19 cellular contexts compared by ENCODE assay signal in genomic region chr19:10637894-10638293, GRCh38. TPM values are rescaled to one million over a fixed set of nuclear protein-coding genes. Genes with fewer than 3 reads are reported as not detected.
A peak's percentile ranks its signal among the peaks of the same experiment; 100 is the strongest.
DNase-seq lines count a peak whose midpoint lies in the region; ATAC-seq lines count a peak whose summit lies in the region.
"Had no signal": no experiment of that assay in that cellular context is flagged by ENCODE, and none has a peak within 500 bp of the region (broad histone marks: within the 10 kb centered on the region; RNA-seq: fewer than 3 reads in every experiment).

No MANE protein-coding gene starts in this region.

- H3K9me3 ChIP-seq in CD4-positive, alpha-beta memory T cell (ENCODE audit: control insufficient read depth in 1 of 2, low read length in 2 of 2): no peaks in the 10 kb centered on the region
- H3K9me3 ChIP-seq: esophagus squamous epithelium, Peyer's patch, testis had no signal

- no peaks in the 10 kb centered on the region for H3K4me1 ChIP-seq in CD4-positive, alpha-beta memory T cell (ENCODE audit: insufficient read depth, low read length)

- H3K4me3 Mint-ChIP-seq in CD4-positive, alpha-beta memory T cell: no peak overlapping the region
- H3K4me3 Mint-ChIP-seq in IgD-negative memory B cell: peak overlapping the region in 1 of 4 donors; percentile 33
- no peak overlapping the region for H3K4me3 Mint-ChIP-seq in activated CD8-positive, alpha-beta T cell treated with anti-CD3 and anti-CD28 coated beads, Interleukin-2, amount 10 ng/mL, durations not matched to agents 7 days and 5 days
- H3K4me3 Mint-ChIP-seq in naive thymus-derived CD8-positive, alpha-beta T cell: no peak overlapping the region

- intact Hi-C loops in CD4-positive, alpha-beta memory T cell (cut with micrococcal nuclease): no loop called here

- H3K27me3 ChIP-seq in CD4-positive, alpha-beta memory T cell (ENCODE audit: insufficient read depth, low read length): no peaks in the 10 kb centered on the region
- H3K27me3 ChIP-seq: dorsolateral prefrontal cortex, esophagus squamous epithelium, Peyer's patch, testis had no signal

- no peak for ATAC-seq in activated CD8-positive, alpha-beta T cell treated with anti-CD3 and anti-CD28 coated beads, Interleukin-2, amount 10 ng/mL, durations not matched to agents 7 days and 5 days
- no peak for ATAC-seq in naive thymus-derived CD8-positive, alpha-beta T cell
- ATAC-seq: SK-N-SH treated with all-trans-retinoic acid at 6 μM for 48 hours had no signal

- no peak for DNase-seq in CD4-positive, alpha-beta memory T cell
- no peak for DNase-seq in activated CD8-positive, alpha-beta T cell treated with anti-CD3 and anti-CD28 coated beads, Interleukin-2, amount 10 ng/mL, durations not matched to agents 7 days and 5 days
- DNase-seq in naive thymus-derived CD8-positive, alpha-beta T cell: no peak
- DNase-seq in dermis blood vessel endothelial cell: no peak
- DNase-seq in NK-92 treated with Interleukin-12 subunit alpha and Interleukin-12 subunit beta, amount 100 ng/mL, for 24 hours (lab: John Stamatoyannopoulos, UW): no peak
- no peak for DNase-seq in NCI-H1694 (lab: John Stamatoyannopoulos, UW)
- DNase-seq: activated CD8-positive, alpha-beta memory T cell treated with anti-CD3 and anti-CD28 coated beads, Interleukin-2, amount 50 U/mL, for 48 hours; C1 segment of cervical spinal cord; DMS79; dorsolateral prefrontal cortex; esophagus squamous epithelium; NCI-H1105; NCI-H526 treated with DMSO at 0.1 percent for 48 hours; Peyer's patch; stimulated activated CD4-positive, alpha-beta T cell treated with anti-CD3 and anti-CD28 coated beads, Interleukin-4, amount 100 ng/mL, for 24 hours; testis; WERI-Rb-1 had no signal

- H3K9me3 Mint-ChIP-seq in CD4-positive, alpha-beta memory T cell: no peaks in the 10 kb centered on the region
- no peaks in the 10 kb centered on the region for H3K9me3 Mint-ChIP-seq in IgD-negative memory B cell
- H3K9me3 Mint-ChIP-seq in activated CD8-positive, alpha-beta T cell treated with anti-CD3 and anti-CD28 coated beads, Interleukin-2, amount 10 ng/mL, durations not matched to agents 7 days and 5 days (ENCODE audit: insufficient read depth): no peaks in the 10 kb centered on the region
- no peaks in the 10 kb centered on the region for H3K9me3 Mint-ChIP-seq in naive thymus-derived CD8-positive, alpha-beta T cell

- peak overlapping the region in 5 of 7 donors; percentile 48 to 86 (median 64) for H3K27ac Mint-ChIP-seq in CD4-positive, alpha-beta memory T cell
- H3K27ac Mint-ChIP-seq in IgD-negative memory B cell: peak overlapping the region; percentile 74 to 80 (median 76)
- H3K27ac Mint-ChIP-seq in activated CD8-positive, alpha-beta T cell treated with anti-CD3 and anti-CD28 coated beads, Interleukin-2, amount 10 ng/mL, durations not matched to agents 7 days and 5 days: peak overlapping the region; percentile 44
- peak overlapping the region; percentile 19 to 91 (median 74) for H3K27ac Mint-ChIP-seq in naive thymus-derived CD8-positive, alpha-beta T cell

- H3K4me3 ChIP-seq in CD4-positive, alpha-beta memory T cell (ENCODE audit: low read length in 2 of 2): no peak overlapping the region
- H3K4me3 ChIP-seq: dorsolateral prefrontal cortex, esophagus squamous epithelium, Peyer's patch had no signal

- no peaks in the 10 kb centered on the region for H3K27me3 Mint-ChIP-seq in CD4-positive, alpha-beta memory T cell
- no peaks in the 10 kb centered on the region for H3K27me3 Mint-ChIP-seq in IgD-negative memory B cell
- no peaks in the 10 kb centered on the region for H3K27me3 Mint-ChIP-seq in activated CD8-positive, alpha-beta T cell treated with anti-CD3 and anti-CD28 coated beads, Interleukin-2, amount 10 ng/mL, durations not matched to agents 7 days and 5 days (ENCODE audit: low read depth)
- no peaks in the 10 kb centered on the region for H3K27me3 Mint-ChIP-seq in naive thymus-derived CD8-positive, alpha-beta T cell

- H3K27ac ChIP-seq in CD4-positive, alpha-beta memory T cell (ENCODE audit: low read depth, low read length): no peak overlapping the region
- H3K27ac ChIP-seq: dorsolateral prefrontal cortex, esophagus squamous epithelium, Peyer's patch, testis, WERI-Rb-1 had no signal

- CTCF ChIA-PET in CD4-positive, alpha-beta memory T cell (lab: Charles Lee; ENCODE audit: partially characterized antibody): interaction anchor here (2.1 to 2.2 kb wide), 2 partner anchors 56 to 57 kb away, joined by 6 to 9 read pairs; no protein-coding TSS in a partner anchor
- CTCF ChIA-PET in activated CD8-positive, alpha-beta T cell treated with anti-CD3 and anti-CD28 coated beads, Interleukin-2, amount 10 ng/mL, durations not matched to agents 7 days and 5 days (lab: Charles Lee): interaction anchor here (0.6 kb wide), 1 partner anchor 145 kb away, joined by 3 read pairs; no protein-coding TSS in a partner anchor

- peaks cover 0 to 5% (median 2%) of the 10 kb centered on the region in 4 donors for H3K4me1 Mint-ChIP-seq in CD4-positive, alpha-beta memory T cell
- peaks cover 5 to 12% (median 12%) of the 10 kb centered on the region in 3 donors for H3K4me1 Mint-ChIP-seq in IgD-negative memory B cell
- H3K4me1 Mint-ChIP-seq in activated CD8-positive, alpha-beta T cell treated with anti-CD3 and anti-CD28 coated beads, Interleukin-2, amount 10 ng/mL, durations not matched to agents 7 days and 5 days (ENCODE audit: low read depth): peaks cover 37% of the 10 kb centered on the region
- peaks cover 14 to 45% (median 27%) of the 10 kb centered on the region in 4 donors for H3K4me1 Mint-ChIP-seq in naive thymus-derived CD8-positive, alpha-beta T cell

- H3K36me3 ChIP-seq in CD4-positive, alpha-beta memory T cell (ENCODE audit: insufficient read depth, low read length): peaks cover 61% of the 10 kb centered on the region

- peaks cover 47 to 74% of the 10 kb centered on the region in 2 donors for H3K36me3 Mint-ChIP-seq in CD4-positive, alpha-beta memory T cell
- no peaks in the 10 kb centered on the region for H3K36me3 Mint-ChIP-seq in IgD-negative memory B cell
- peaks cover 63% of the 10 kb centered on the region for H3K36me3 Mint-ChIP-seq in activated CD8-positive, alpha-beta T cell treated with anti-CD3 and anti-CD28 coated beads, Interleukin-2, amount 10 ng/mL, durations not matched to agents 7 days and 5 days (ENCODE audit: low read depth)
- peaks cover 5 to 90% (median 26%) of the 10 kb centered on the region in 3 donors for H3K36me3 Mint-ChIP-seq in naive thymus-derived CD8-positive, alpha-beta T cell

- POLR2A ChIA-PET in CD4-positive, alpha-beta memory T cell (lab: Charles Lee; ENCODE audit: partially characterized antibody): no interaction called here
- POLR2A ChIA-PET in activated CD8-positive, alpha-beta T cell treated with anti-CD3 and anti-CD28 coated beads, Interleukin-2, amount 10 ng/mL, durations not matched to agents 7 days and 5 days (lab: Charles Lee): no interaction called here
- POLR2A ChIA-PET in naive thymus-derived CD8-positive, alpha-beta T cell (lab: Charles Lee): interaction anchor here (1.3 kb wide), 1 partner anchor 30 kb away, joined by 3 read pairs; no protein-coding TSS in a partner anchor

RNA-seq across cellular contexts. Expression of gene SLC44A2, which starts 12.5 kb away (rescaled TPM):
- 100 to 1,000 TPM; 203 to 204 TPM for total RNA-seq in CD4-positive, alpha-beta memory T cell
- 100 to 1,000 TPM; 195 to 284 TPM for polyA plus RNA-seq in CD4-positive, alpha-beta memory T cell
- 332 TPM for polyA plus RNA-seq in IgD-negative memory B cell
- 100 to 1,000 TPM; 112 to 121 TPM for total RNA-seq in activated CD8-positive, alpha-beta T cell treated with anti-CD3 and anti-CD28 coated beads, Interleukin-2, amount 10 ng/mL, durations not matched to agents 7 days and 5 days
- 100 to 1,000 TPM; 268 to 270 TPM for total RNA-seq in naive thymus-derived CD8-positive, alpha-beta T cell
- 100 to 1,000 TPM; 201 to 331 (median 218) TPM for polyA plus RNA-seq in naive thymus-derived CD8-positive, alpha-beta T cell
- 67.7 and 132 TPM in 2 replicates for total RNA-seq in dermis blood vessel endothelial cell

RNA-seq across cellular contexts. Expression of gene ILF3, which starts 16.3 kb away (rescaled TPM):
- 100 to 1,000 TPM; 291 to 302 TPM for total RNA-seq in CD4-positive, alpha-beta memory T cell
- 100 to 1,000 TPM in 1 of 2 donors, 10 to 100 TPM in 1; 36.2 to 103 TPM for polyA plus RNA-seq in CD4-positive, alpha-beta memory T cell
- 106 TPM for polyA plus RNA-seq in IgD-negative memory B cell
- 100 to 1,000 TPM; 407 to 408 TPM for total RNA-seq in activated CD8-positive, alpha-beta T cell treated with anti-CD3 and anti-CD28 coated beads, Interleukin-2, amount 10 ng/mL, durations not matched to agents 7 days and 5 days
- 100 to 1,000 TPM; 385 to 391 TPM for total RNA-seq in naive thymus-derived CD8-positive, alpha-beta T cell
- polyA plus RNA-seq in naive thymus-derived CD8-positive, alpha-beta T cell: 10 to 100 TPM; 79.6 to 99.1 (median 92.8) TPM
- total RNA-seq in dermis blood vessel endothelial cell: 85.8 and 190 TPM in 2 replicates

RNA-seq across cellular contexts. Expression of gene AP1M2, which starts 50.8 kb away (rescaled TPM):
- not detected for total RNA-seq in CD4-positive, alpha-beta memory T cell
- polyA plus RNA-seq in CD4-positive, alpha-beta memory T cell: not detected
- not detected for polyA plus RNA-seq in IgD-negative memory B cell
- not detected for total RNA-seq in activated CD8-positive, alpha-beta T cell treated with anti-CD3 and anti-CD28 coated beads, Interleukin-2, amount 10 ng/mL, durations not matched to agents 7 days and 5 days
- total RNA-seq in naive thymus-derived CD8-positive, alpha-beta T cell: not detected
- under 1 TPM in 1 of 3 donors, not detected in 2; 0.25 TPM for polyA plus RNA-seq in naive thymus-derived CD8-positive, alpha-beta T cell
- total RNA-seq in dermis blood vessel endothelial cell: 0.17 TPM in 1 of 2 replicates, not detected in the other
